ENCODE assay signal across 8 cellular contexts in genomic region chr2:88627856-88628568, GRCh38. TPM values are rescaled to one million over a fixed set of nuclear protein-coding genes. Genes with fewer than 3 reads are reported as not detected.
DNase-seq lines count a peak whose midpoint lies in the region; ATAC-seq and TF ChIP-seq lines count a peak whose summit lies in the region.

No MANE protein-coding gene starts in this region.

- H3K4me2 ChIP-seq in IMR-90 (ENCODE audit: low read depth, low read length), result peak overlapping the region; percentile 81

- peak overlapping the region; percentile 100 for H4K91ac ChIP-seq in IMR-90 (ENCODE audit: insufficient read depth, low read depth, low read length)

- H4K8ac ChIP-seq in IMR-90 (ENCODE audit: low read depth in 2 of 2, low read length in 2 of 2), result peak overlapping the region; percentile 83 to 99

- H3K4me3 ChIP-seq in IMR-90 (ENCODE audit: insufficient read depth, low read depth, low read length) (peak overlapping the region; percentile 61), rectal smooth muscle tissue (ENCODE audit: low read length) (peak overlapping the region; percentile 85)

- H3K23ac ChIP-seq in IMR-90 (ENCODE audit: low read depth, low read length), result peak overlapping the region; percentile 93

- H3K9ac ChIP-seq in IMR-90 (ENCODE audit: low read depth, low read length) (peak overlapping the region; percentile 97), rectal smooth muscle tissue (ENCODE audit: low read length) (peak overlapping the region; percentile 95)

- TSS peak; percentile 72 for BruUV-seq in IMR-90 (replicated peaks; lab: Mats Ljungman, UMichigan)

- CTCF ChIA-PET in IMR-90 (lab: Yijun Ruan, JAX), result no interaction called here

- peak overlapping the region; percentile 95 for H4K5ac ChIP-seq in IMR-90 (ENCODE audit: low read depth, low read length)

- POLR2A ChIA-PET in IMR-90 (lab: Charles Lee; ENCODE audit: unreplicated experiment), result no interaction called here

- no peak for TF ChIP-seq CTCF in IMR-90 (conservative IDR thresholded peaks at IDR 0.05; ENCODE audit: low read depth, low read length)

- intact Hi-C loops in IMR-90 (cut with micrococcal nuclease) (loop anchor here (1.0 to 10.0 kb wide), 4 partner anchors 25 to 63 kb away; partner anchors contain the start of gene RPIA), left cardiac atrium (cut with DNase I) (no loop called here)

- in situ Hi-C loops in IMR-90 (cut with MboI; ENCODE audit: low sequenced_read_pairs), result no loop called here

- H3K79me1 ChIP-seq in IMR-90 (ENCODE audit: low read depth in 1 of 2, low read length in 2 of 2), result peaks cover 14 to 36% of the 10 kb centered on the region in 2 experiments; a peak in 3 of 4 replicates

- peak overlapping the region; percentile 96 for H2BK5ac ChIP-seq in IMR-90 (ENCODE audit: low read depth, low read length, poor library complexity, severe bottlenecking)

- TF ChIP-seq RAD21 in IMR-90 (IDR thresholded peaks at IDR 0.05; ENCODE audit: low read length), result peak; percentile 7; the same call in 1 of the 2 replicates

- H3K27ac ChIP-seq in IMR-90 (ENCODE audit: insufficient read depth, low read length) (peak overlapping the region; percentile 94), rectal smooth muscle tissue (ENCODE audit: low read depth, low read length) (peak overlapping the region; percentile 99)

- TF ChIP-seq POLR2A in IMR-90 (IDR thresholded peaks at IDR 0.05; ENCODE audit: low read depth, low read length), result peak; percentile 96

- no peaks in the 10 kb centered on the region for H3K9me3 Mint-ChIP-seq in activated naive CD4-positive, alpha-beta T cell treated with anti-CD3 and anti-CD28 coated beads, Interleukin-2, amount 50 U/mL, for 72 hours

- H2BK120ac ChIP-seq in IMR-90 (ENCODE audit: low read depth, low read length), result peak overlapping the region; percentile 91

- no peaks in the 10 kb centered on the region for H3K27me3 ChIP-seq in IMR-90 (ENCODE audit: control insufficient read depth, insufficient read depth, low read length)
- H3K27me3 ChIP-seq in rectal smooth muscle tissue (ENCODE audit: control insufficient read depth, insufficient read depth, low read length), result no peaks in the 10 kb centered on the region

- H2BK15ac ChIP-seq in IMR-90 (ENCODE audit: low read depth, low read length), result peak overlapping the region; percentile 98

- ATAC-seq in GM21529 (IDR thresholded peaks at IDR 0.05; ENCODE audit: unreplicated experiment) (peak; percentile 44), IMR-90 (ENCODE audit: low read depth) (peak; percentile 59), SK-N-SH treated with all-trans-retinoic acid at 6 μM for 48 hours (peak; percentile 69), left cardiac atrium (peak; percentile 71 to 84)
- ATAC-seq in activated naive CD4-positive, alpha-beta T cell treated with anti-CD3 and anti-CD28 coated beads, Interleukin-2, amount 50 U/mL, for 72 hours, result peak; percentile 71 to 72

- peaks cover 0 to 8% of the 10 kb centered on the region in 2 donors for H3K36me3 Mint-ChIP-seq in activated naive CD4-positive, alpha-beta T cell treated with anti-CD3 and anti-CD28 coated beads, Interleukin-2, amount 50 U/mL, for 72 hours

- DNase-seq in Daoy (ENCODE audit: low read depth), result peak; percentile 87
- peak; percentile 97 for DNase-seq in IMR-90
- DNase-seq in activated naive CD4-positive, alpha-beta T cell treated with anti-CD3 and anti-CD28 coated beads, Interleukin-2, amount 50 U/mL, for 72 hours (ENCODE audit: low spot score in 2 of 2), result peak; percentile 77 to 89
- DNase-seq in left cardiac atrium, result peak; percentile 95
- DNase-seq in globus pallidus (ENCODE audit: low spot score), result no peak

- H4K20me1 ChIP-seq in IMR-90 (ENCODE audit: insufficient read depth, low read length), result peaks cover 19% of the 10 kb centered on the region

- H2AK5ac ChIP-seq in IMR-90 (ENCODE audit: low read depth, low read length), result peak overlapping the region; percentile 93

- 0% methylated on average over 6 of the region's 21 CpGs; no CpG with 5 or more reads in 1 of the 2 experiments for WGBS in IMR-90 (ENCODE audit: extremely low coverage in 2 of 2, insufficient read length in 1 of 2), 2 experiments

- peak overlapping the region; percentile 96 for H3K18ac ChIP-seq in IMR-90 (ENCODE audit: low read depth, low read length)

- no peaks in the 10 kb centered on the region for H3K9me3 ChIP-seq in IMR-90 (ENCODE audit: control insufficient read depth, insufficient read depth, low read length)

- H3K27ac Mint-ChIP-seq in activated naive CD4-positive, alpha-beta T cell treated with anti-CD3 and anti-CD28 coated beads, Interleukin-2, amount 50 U/mL, for 72 hours, result no peak overlapping the region

- peak overlapping the region; percentile 48 for H2BK20ac ChIP-seq in IMR-90 (ENCODE audit: low read depth, low read length)

- H3K14ac ChIP-seq in IMR-90 (replicated peaks; ENCODE audit: low read depth, low read length), result peak overlapping the region; percentile 98

- peak overlapping the region; percentile 91 for H2AK9ac ChIP-seq in IMR-90 (replicated peaks; ENCODE audit: low read depth, low read length, poor library complexity)

- H2AFZ ChIP-seq in IMR-90 (replicated peaks; ENCODE audit: low read length, poor library complexity), result peak overlapping the region; percentile 90

- peaks cover 8% of the 10 kb centered on the region; the same call in 1 of the 2 replicates for H3K9me1 ChIP-seq in IMR-90 (ENCODE audit: insufficient read depth, low read length)

- H3K4me1 ChIP-seq in IMR-90 (ENCODE audit: control insufficient read depth, insufficient read depth, low read length), result peaks cover 4% of the 10 kb centered on the region
- peaks cover 15% of the 10 kb centered on the region for H3K4me1 ChIP-seq in rectal smooth muscle tissue (ENCODE audit: control insufficient read depth, insufficient read depth, low read length)

- peak overlapping the region; percentile 98 for H3K56ac ChIP-seq in IMR-90 (ENCODE audit: extremely low read depth, insufficient read depth, low read length)

- peak overlapping the region; percentile 96 for H3K4ac ChIP-seq in IMR-90 (ENCODE audit: low read depth, low read length)

- no peaks in the 10 kb centered on the region for H3K36me3 ChIP-seq in IMR-90 (ENCODE audit: control insufficient read depth, insufficient read depth, low read length)
- no peaks in the 10 kb centered on the region for H3K36me3 ChIP-seq in rectal smooth muscle tissue (ENCODE audit: control insufficient read depth, insufficient read depth, low read length)

- dilution Hi-C loops in IMR-90 (cut with HindIII; ENCODE audit: low sequenced_read_pairs, unreplicated experiment), result no loop called here

TF ChIP-seq in IMR-90, 13 proteins besides CTCF, POLR2A, EP300 and RAD21 (continues in another document):
- peak; percentile 13; the same call in 1 of the 2 replicates for TF ChIP-seq MXI1 (IDR thresholded peaks at IDR 0.05; ENCODE audit: borderline replicate concordance, low read depth, low read length)
- peak; percentile 57 for TF ChIP-seq USF2 (IDR thresholded peaks at IDR 0.05; ENCODE audit: low read depth, low read length)
- TF ChIP-seq CHD1 (IDR thresholded peaks at IDR 0.05; ENCODE audit: low read depth, low read length), result peak; percentile 84; the same call in 1 of the 2 replicates
- TF ChIP-seq FOS (IDR thresholded peaks at IDR 0.05; ENCODE audit: low read depth, low read length), result no peak
- TF ChIP-seq RCOR1 (IDR thresholded peaks at IDR 0.05; ENCODE audit: insufficient replicate concordance, low read length), result no peak
- no peak for TF ChIP-seq SMC3 (IDR thresholded peaks at IDR 0.05; ENCODE audit: low read depth, low read length)
- TF ChIP-seq MAFK (IDR thresholded peaks at IDR 0.05; ENCODE audit: low read depth, low read length), result peak; percentile 43; the same call in 1 of the 2 replicates
- peak; percentile 43; the same call in 1 of the 2 replicates for TF ChIP-seq MAZ (IDR thresholded peaks at IDR 0.05; ENCODE audit: borderline replicate concordance, low read depth, low read length)

TF ChIP-seq in SK-N-SH treated with all-trans-retinoic acid at 6 μM for 48 hours, 23 proteins besides CTCF, POLR2A, EP300 and RAD21 (continues in another document):
- TF ChIP-seq ISL1 (CRISPR knock-in tag; IDR thresholded peaks at IDR 0.05) (0 out of 2 replicates have a peak, but pooled peaks have one; percentile 7), ZNF565 (CRISPR knock-in tag; conservative IDR thresholded peaks at IDR 0.05; ENCODE audit: low read depth) (no peak), RARB (CRISPR knock-in tag; IDR thresholded peaks at IDR 0.05) (no peak), BACH2 (CRISPR knock-in tag; IDR thresholded peaks at IDR 0.05; ENCODE audit: borderline replicate concordance) (no peak), POU6F1 (CRISPR knock-in tag; IDR thresholded peaks at IDR 0.05; ENCODE audit: borderline replicate concordance, low read depth) (peak; percentile 22; the same call in 1 of the 2 replicates), ZC3H10 (CRISPR knock-in tag; IDR thresholded peaks at IDR 0.05) (no peak), ZNF8 (CRISPR knock-in tag; IDR thresholded peaks at IDR 0.05) (no peak)

RNA-seq across cellular contexts. Expression of gene EIF2AK3, which starts 0.7 kb away (rescaled TPM):
- 12.6 and 16.3 TPM in 2 replicates for total RNA-seq in Daoy (2014; rRNA removed; shearing (Covaris generic))
- total RNA-seq in IMR-90 (2012; rRNA removed) (20.3 and 22.8 TPM in 2 replicates), left cardiac atrium (10 to 100 TPM in 1 of 2 donors, 1 to 10 TPM in 1; 7.9 to 13.6 TPM)
- polyA plus RNA-seq in IMR-90 (2012; rRNA removed), result 5.3 and 7.9 TPM in 2 replicates
- polyA plus RNA-seq in IMR-90 (2012; cell fraction: cytosol; rRNA removed), result 1.3 and 2.0 TPM in 2 replicates
- polyA plus RNA-seq in IMR-90 (2012; cell fraction: nucleus; rRNA removed; ENCODE audit: low replicate concordance), result 2.4 and 29.3 TPM in 2 replicates
- 10 to 100 TPM; 15.0 to 16.1 TPM for total RNA-seq in activated naive CD4-positive, alpha-beta T cell treated with anti-CD3 and anti-CD28 coated beads, Interleukin-2, amount 50 U/mL, for 72 hours
